Comparison of ENCODE assay signal across 1 cellular context in genomic region chr21:29002442-29003144, GRCh38.
A peak's percentile ranks its signal among the peaks of the same experiment; 100 is the strongest.
TF ChIP-seq lines count a peak whose summit lies in the region.

No MANE protein-coding gene starts in this region.

TF ChIP-seq in K562, 482 proteins besides CTCF, POLR2A, EP300 and RAD21 (continued from another document and continues in another):
- TF ChIP-seq ZNF398 (CRISPR knock-in tag; IDR thresholded peaks at IDR 0.05): no peak
- no peak for TF ChIP-seq ELF4 (CRISPR knock-in tag; IDR thresholded peaks at IDR 0.05)
- TF ChIP-seq HMGN3 (IDR thresholded peaks at IDR 0.05; ENCODE audit: borderline replicate concordance, extremely low read depth, insufficient read length, low read depth, low read length): peak; percentile 80
- peak; percentile 97 to 98 for TF ChIP-seq E2F6 (IDR thresholded peaks at IDR 0.05; ENCODE audit: borderline replicate concordance in 1 of 2, extremely low read depth in 1 of 2, insufficient read depth in 1 of 2, insufficient read length in 1 of 2, low read depth in 1 of 2, low read length in 1 of 2, poor library complexity in 1 of 2, severe bottlenecking in 1 of 2)
- peak; percentile 89 for TF ChIP-seq ZBTB9 (CRISPR knock-in tag; IDR thresholded peaks at IDR 0.05)
- no peak for TF ChIP-seq ETV6 (IDR thresholded peaks at IDR 0.05; ENCODE audit: borderline replicate concordance in 1 of 2, low read depth in 2 of 2, low read length in 1 of 2)
- TF ChIP-seq ETV6 (CRISPR knock-in tag; IDR thresholded peaks at IDR 0.05; ENCODE audit: borderline replicate concordance): no peak
- peak; percentile 86; the same call in 1 of the 2 replicates for TF ChIP-seq ZNF12 (CRISPR knock-in tag; IDR thresholded peaks at IDR 0.05)
- TF ChIP-seq ZNF444 (CRISPR knock-in tag; IDR thresholded peaks at IDR 0.05): no peak
- TF ChIP-seq ZNF232 (CRISPR knock-in tag; IDR thresholded peaks at IDR 0.05): no peak
- TF ChIP-seq TAL1 (IDR thresholded peaks at IDR 0.05): no peak
- TF ChIP-seq SMAD1 (IDR thresholded peaks at IDR 0.05; ENCODE audit: low read depth, low read length, partially characterized antibody): peak; percentile 89
- peak; percentile 76 for TF ChIP-seq MTA2 (IDR thresholded peaks at IDR 0.05; ENCODE audit: low read depth)
- no peak for TF ChIP-seq ZNF76 (CRISPR knock-in tag; IDR thresholded peaks at IDR 0.05; ENCODE audit: borderline replicate concordance)
- TF ChIP-seq ZEB2 (IDR thresholded peaks at IDR 0.05): no peak; the same call in none of the 2 replicates
- no peak for TF ChIP-seq ZBTB26 (CRISPR knock-in tag; IDR thresholded peaks at IDR 0.05)
- no peak for TF ChIP-seq ESRRB (CRISPR knock-in tag; IDR thresholded peaks at IDR 0.05; ENCODE audit: borderline replicate concordance)
- peak; percentile 97 for TF ChIP-seq ZNF592 (IDR thresholded peaks at IDR 0.05)
- TF ChIP-seq ZBTB33 (CRISPR knock-in tag; IDR thresholded peaks at IDR 0.05): peak; percentile 53
- no peak for TF ChIP-seq HDAC6 (IDR thresholded peaks at IDR 0.05; ENCODE audit: low read depth, low read length)
- TF ChIP-seq PCBP1 (IDR thresholded peaks at IDR 0.05; ENCODE audit: low read depth, low read length, poor library complexity, severe bottlenecking): no peak
- no peak for TF ChIP-seq GTF2A2 (tag; IDR thresholded peaks at IDR 0.05)
- peak; percentile 100 for TF ChIP-seq NR2C2 (CRISPR knock-in tag; IDR thresholded peaks at IDR 0.05)
- TF ChIP-seq NR2C2 (tag; IDR thresholded peaks at IDR 0.05): peak; percentile 99
- no peak for TF ChIP-seq STAG1 (CRISPR knock-in tag; IDR thresholded peaks at IDR 0.05; ENCODE audit: borderline replicate concordance)
- TF ChIP-seq TFE3 (CRISPR knock-in tag; IDR thresholded peaks at IDR 0.05): no peak
- TF ChIP-seq ZNF263 (CRISPR knock-in tag; IDR thresholded peaks at IDR 0.05; ENCODE audit: borderline replicate concordance): peak; percentile 90
- peak; percentile 85; the same call in 1 of the 2 replicates for TF ChIP-seq FOXP4 (CRISPR knock-in tag; IDR thresholded peaks at IDR 0.05; ENCODE audit: borderline replicate concordance)
- no peak for TF ChIP-seq KLF6 (CRISPR knock-in tag; IDR thresholded peaks at IDR 0.05; ENCODE audit: borderline replicate concordance)
- no peak; the same call in 1 of the 2 replicates for TF ChIP-seq HMGXB4 (CRISPR knock-in tag; IDR thresholded peaks at IDR 0.05)
- TF ChIP-seq DPF2 (IDR thresholded peaks at IDR 0.05): no peak; the same call in 1 of the 2 replicates
- TF ChIP-seq KDM4B (IDR thresholded peaks at IDR 0.05; ENCODE audit: borderline replicate concordance in 2 of 2, low read depth in 1 of 2): no peak; a peak in 1 of 4 replicates
- peak; percentile 82 for TF ChIP-seq HCFC1 (IDR thresholded peaks at IDR 0.05; ENCODE audit: low read depth, low read length)
- no peak for TF ChIP-seq ZNF274 (IDR thresholded peaks at IDR 0.05; ENCODE audit: borderline replicate concordance, low read depth, low read length)
- TF ChIP-seq ZZZ3 (IDR thresholded peaks at IDR 0.05): peak; percentile 27; the same call in 1 of the 2 replicates
- TF ChIP-seq POLR2AphosphoS5 (IDR thresholded peaks at IDR 0.05; ENCODE audit: control insufficient read depth, insufficient read depth, low read depth, low read length): peak; percentile 97
- no peak for TF ChIP-seq RHOXF2B (CRISPR knock-in tag; conservative IDR thresholded peaks at IDR 0.05)
- peak; percentile 98 for TF ChIP-seq ZFX (CRISPR knock-in tag; IDR thresholded peaks at IDR 0.05)
- no peak for TF ChIP-seq THRAP3 (IDR thresholded peaks at IDR 0.05; ENCODE audit: borderline replicate concordance)
- TF ChIP-seq PCBP2 (IDR thresholded peaks at IDR 0.05; ENCODE audit: low read depth, low read length, poor library complexity, severe bottlenecking): no peak
- no peak for TF ChIP-seq ATF1 (CRISPR knock-in tag; IDR thresholded peaks at IDR 0.05)
- peak; percentile 95 for TF ChIP-seq ATF1 (tag; IDR thresholded peaks at IDR 0.05)
- no peak for TF ChIP-seq ILF3 (IDR thresholded peaks at IDR 0.05; ENCODE audit: borderline replicate concordance)
- TF ChIP-seq SIRT6 (IDR thresholded peaks at IDR 0.05; ENCODE audit: low read depth, low read length): no peak
- peak in 1 of 2 experiments; percentile 72; a peak in 2 of 4 replicates for TF ChIP-seq TRIM24 (IDR thresholded peaks at IDR 0.05)
